Comparison of ENCODE assay signal across 18 cellular contexts in genomic region chr18:36629095-36629604, GRCh38.
DNase-seq lines count a peak whose midpoint lies in the region; ATAC-seq and TF ChIP-seq lines count a peak whose summit lies in the region.
"Had no signal": no experiment of that assay in that cellular context is flagged by ENCODE, and none has a peak within 500 bp of the region (broad histone marks: within the 10 kb centered on the region; RNA-seq: fewer than 3 reads in every experiment).

No MANE protein-coding gene starts in this region.

- ATAC-seq in IMR-90 (ENCODE audit: low read depth) = no peak
- no peak for ATAC-seq in lung (ENCODE audit: insufficient read depth, low FRiP score)
- no peak for ATAC-seq in GM21390 (IDR thresholded peaks at IDR 0.05; ENCODE audit: unreplicated experiment)
- ATAC-seq: activated CD8-positive, alpha-beta memory T cell treated with anti-CD3 and anti-CD28 coated beads, Interleukin-2, amount 10 ng/mL, durations not matched to agents 7 days and 5 days; HCT116 had no signal

- H4K20me1 ChIP-seq in IMR-90 (ENCODE audit: insufficient read depth, low read length) = no peaks in the 10 kb centered on the region

- H2BK15ac ChIP-seq in IMR-90 (ENCODE audit: low read depth, low read length) = peak overlapping the region; percentile 71

- DNase-seq in IMR-90 = no peak
- no peak for DNase-seq in esophagus muscularis mucosa (ENCODE audit: extremely low spot score)
- DNase-seq in lung (ENCODE audit: low spot score) = no peak
- DNase-seq in tibial artery = peak in 1 of 2 donors; percentile 71
- DNase-seq in NCI-H82 (lab: John Stamatoyannopoulos, UW) = no peak
- DNase-seq in NCI-H1105 treated with DMSO at 0.1 percent for 48 hours (lab: John Stamatoyannopoulos, UW) = no peak
- DNase-seq in HCEC 1CT = no peak
- DNase-seq: activated CD8-positive, alpha-beta memory T cell treated with anti-CD3 and anti-CD28 coated beads, Interleukin-2, amount 10 ng/mL, durations not matched to agents 7 days and 5 days; CD8-positive, alpha-beta memory T cell; dermis blood vessel endothelial cell; DND-41; naive B cell; NCI-H1105; NCI-H69; testis had no signal

- no TSS peak for BruUV-seq in IMR-90 (replicated peaks; lab: Mats Ljungman, UMichigan)

- TF ChIP-seq RAD21 in IMR-90 (IDR thresholded peaks at IDR 0.05; ENCODE audit: low read length) = no peak

- peak overlapping the region; percentile 57 for H3K14ac ChIP-seq in IMR-90 (replicated peaks; ENCODE audit: low read depth, low read length)

- peak overlapping the region; percentile 53 for H3K18ac ChIP-seq in IMR-90 (ENCODE audit: low read depth, low read length)

- H4K5ac ChIP-seq in IMR-90 (ENCODE audit: low read depth, low read length) = peak overlapping the region; percentile 44

- TF ChIP-seq EP300 in esophagus muscularis mucosa (IDR thresholded peaks at IDR 0.05) = no peak

- no peak overlapping the region for H3K9ac ChIP-seq in IMR-90 (ENCODE audit: low read depth, low read length)

- no peak overlapping the region for H3K56ac ChIP-seq in IMR-90 (ENCODE audit: extremely low read depth, insufficient read depth, low read length)

- peak overlapping the region; percentile 76 for H2AK5ac ChIP-seq in IMR-90 (ENCODE audit: low read depth, low read length)

- peak overlapping the region in 1 of 2 experiments; percentile 83; a peak in 1 of 4 replicates for H4K8ac ChIP-seq in IMR-90 (ENCODE audit: low read depth in 2 of 2, low read length in 2 of 2)

- peak overlapping the region; percentile 38 for H2AK9ac ChIP-seq in IMR-90 (replicated peaks; ENCODE audit: low read depth, low read length, poor library complexity)

- TF ChIP-seq POLR2A in IMR-90 (IDR thresholded peaks at IDR 0.05; ENCODE audit: low read depth, low read length) (no peak), esophagus muscularis mucosa (IDR thresholded peaks at IDR 0.05; ENCODE audit: low read depth) (no peak)

- H4K91ac ChIP-seq in IMR-90 (ENCODE audit: insufficient read depth, low read depth, low read length) = peak overlapping the region; percentile 32; the same call in 1 of the 2 replicates

- intact Hi-C loops in IMR-90 (cut with micrococcal nuclease) = no loop called here
- intact Hi-C loops in esophagus muscularis mucosa (cut with DNase I) = no loop called here
- intact Hi-C loops in tibial artery (cut with DNase I; ENCODE audit: low total_unique reads) = loop anchor here (10.0 kb wide), 1 partner anchor 64 kb away; no protein-coding TSS in a partner anchor

- H3K27ac ChIP-seq in IMR-90 (ENCODE audit: insufficient read depth, low read length) = peak overlapping the region; percentile 66
- peak overlapping the region in 3 of 4 donors; percentile 12 to 41 (median 31) for H3K27ac ChIP-seq in esophagus muscularis mucosa (replicated peaks in 1 of 4)
- peak overlapping the region; percentile 42 to 74 for H3K27ac ChIP-seq in lung (ENCODE audit: low read depth in 1 of 2, low read length in 1 of 2)
- peak overlapping the region; percentile 86 to 88 for H3K27ac ChIP-seq in tibial artery
- H3K27ac ChIP-seq: testis had no signal

- H3K9me3 ChIP-seq in IMR-90 (ENCODE audit: control insufficient read depth, insufficient read depth, low read length) = no peaks in the 10 kb centered on the region
- no peaks in the 10 kb centered on the region for H3K9me3 ChIP-seq in esophagus muscularis mucosa
- H3K9me3 ChIP-seq in lung (ENCODE audit: control insufficient read depth in 2 of 2, insufficient read depth in 1 of 2, low read length in 1 of 2) = no peaks in the 10 kb centered on the region
- no peaks in the 10 kb centered on the region for H3K9me3 ChIP-seq in tibial artery
- H3K9me3 ChIP-seq: breast epithelium, testis had no signal

- TF ChIP-seq CTCF in IMR-90 (conservative IDR thresholded peaks at IDR 0.05; ENCODE audit: low read depth, low read length) = no peak
- TF ChIP-seq CTCF in esophagus muscularis mucosa (IDR thresholded peaks at IDR 0.05) = no peak
- no peak for TF ChIP-seq CTCF in lung (IDR thresholded peaks at IDR 0.05; ENCODE audit: control extremely low read depth, extremely low read depth)
- no peak for TF ChIP-seq CTCF in tibial artery (IDR thresholded peaks at IDR 0.05)

- dilution Hi-C loops in IMR-90 (cut with HindIII; ENCODE audit: low sequenced_read_pairs, unreplicated experiment) = no loop called here

- POLR2A ChIA-PET in IMR-90 (lab: Charles Lee; ENCODE audit: unreplicated experiment) = no interaction called here

- H3K4me2 ChIP-seq in IMR-90 (ENCODE audit: low read depth, low read length) = peak overlapping the region; percentile 67

- H3K27me3 ChIP-seq in IMR-90 (ENCODE audit: control insufficient read depth, insufficient read depth, low read length) = no peaks in the 10 kb centered on the region
- no peaks in the 10 kb centered on the region for H3K27me3 ChIP-seq in esophagus muscularis mucosa
- H3K27me3 ChIP-seq in lung (ENCODE audit: control insufficient read depth, insufficient read depth) = no peaks in the 10 kb centered on the region
- H3K27me3 ChIP-seq in tibial artery = no peaks in the 10 kb centered on the region
- H3K27me3 ChIP-seq: breast epithelium, testis had no signal

- WGBS in IMR-90 (ENCODE audit: extremely low coverage in 2 of 2, insufficient read length in 1 of 2), 2 experiments = no CpG with 5 or more reads among the region's 4 CpGs
- WGBS in esophagus muscularis mucosa = 60% methylated on average over 4 of the region's 4 CpGs
- 57 to 73% methylated on average over 4 of the region's 4 CpGs for WGBS in lung, 2 donors

- no peak overlapping the region; the same call in 1 of the 2 replicates for H3K23ac ChIP-seq in IMR-90 (ENCODE audit: low read depth, low read length)

- peaks cover 5% of the 10 kb centered on the region for H3K4me1 ChIP-seq in IMR-90 (ENCODE audit: control insufficient read depth, insufficient read depth, low read length)
- peaks cover 7 to 25% (median 10%) of the 10 kb centered on the region in 4 donors for H3K4me1 ChIP-seq in esophagus muscularis mucosa
- H3K4me1 ChIP-seq in lung (ENCODE audit: control insufficient read depth in 2 of 2, insufficient read depth in 2 of 2, low read length in 2 of 2) = peaks cover 5 to 9% of the 10 kb centered on the region in 2 donors
- H3K4me1 ChIP-seq in tibial artery = peaks cover 0 to 36% (median 14%) of the 10 kb centered on the region in 4 donors
- H3K4me1 ChIP-seq: breast epithelium, testis had no signal

- H3K4ac ChIP-seq in IMR-90 (ENCODE audit: low read depth, low read length) = peak overlapping the region; percentile 52; the same call in 1 of the 2 replicates

- CTCF ChIA-PET in IMR-90 (lab: Yijun Ruan, JAX) = no interaction called here

- in situ Hi-C loops in IMR-90 (cut with MboI; ENCODE audit: low sequenced_read_pairs) = no loop called here

- H3K36me3 ChIP-seq in IMR-90 (ENCODE audit: control insufficient read depth, insufficient read depth, low read length) (no peaks in the 10 kb centered on the region), esophagus muscularis mucosa (no peaks in the 10 kb centered on the region), lung (ENCODE audit: control insufficient read depth in 2 of 2, insufficient read depth in 2 of 2, low read length in 2 of 2) (no peaks in the 10 kb centered on the region), tibial artery (peaks cover 0 to 5% (median 5%) of the 10 kb centered on the region in 3 donors)
- H3K36me3 ChIP-seq: breast epithelium had no signal

- peaks cover 14% of the 10 kb centered on the region for H3K9me1 ChIP-seq in IMR-90 (ENCODE audit: insufficient read depth, low read length)

- H3K79me1 ChIP-seq in IMR-90 (ENCODE audit: low read depth in 1 of 2, low read length in 2 of 2) = no peaks in the 10 kb centered on the region; a peak in 2 of 4 replicates

- H2BK5ac ChIP-seq in IMR-90 (ENCODE audit: low read depth, low read length, poor library complexity, severe bottlenecking) = peak overlapping the region; percentile 77

- peak overlapping the region; percentile 23 for H2BK120ac ChIP-seq in IMR-90 (ENCODE audit: low read depth, low read length)

- H3K4me3 ChIP-seq in IMR-90 (ENCODE audit: insufficient read depth, low read depth, low read length) (no peak overlapping the region), esophagus muscularis mucosa (no peak overlapping the region), lung (no peak overlapping the region), tibial artery (no peak overlapping the region)
- H3K4me3 ChIP-seq: breast epithelium, testis had no signal

- H2BK20ac ChIP-seq in IMR-90 (ENCODE audit: low read depth, low read length) = peak overlapping the region; percentile 55

- H2AFZ ChIP-seq in IMR-90 (replicated peaks; ENCODE audit: low read length, poor library complexity) = peak overlapping the region; percentile 19

TF ChIP-seq in IMR-90, 13 proteins besides CTCF, POLR2A, EP300 and RAD21:
- TF ChIP-seq FOS (IDR thresholded peaks at IDR 0.05; ENCODE audit: low read depth, low read length) (no peak), RFX5 (IDR thresholded peaks at IDR 0.05; ENCODE audit: low read depth, low read length) (no peak), SMC3 (IDR thresholded peaks at IDR 0.05; ENCODE audit: low read depth, low read length) (no peak), CEBPB (IDR thresholded peaks at IDR 0.05; ENCODE audit: low read depth, low read length) (no peak), CHD1 (IDR thresholded peaks at IDR 0.05; ENCODE audit: low read depth, low read length) (no peak), RCOR1 (IDR thresholded peaks at IDR 0.05; ENCODE audit: insufficient replicate concordance, low read length) (no peak), MAZ (IDR thresholded peaks at IDR 0.05; ENCODE audit: borderline replicate concordance, low read depth, low read length) (no peak), ELK1 (IDR thresholded peaks at IDR 0.05; ENCODE audit: borderline replicate concordance, low read depth, low read length) (no peak), BHLHE40 (IDR thresholded peaks at IDR 0.05; ENCODE audit: low read depth, low read length) (no peak)

Comparison
In these comparisons a context has a peak if more than half of its experiments do, and no peak if none do; other contexts are left out.
1. H3K27ac ChIP-seq: peak in every context shown above with its lines; median percentile 87 in tibial artery; 66 in IMR-90; 58 in lung; 31 in esophagus muscularis mucosa.